In genomic region chr11:86931059-86931964, GRCh38 we compare ENCODE assay signal across 18 cellular contexts. TPM values are rescaled to one million over a fixed set of nuclear protein-coding genes. Genes with fewer than 3 reads are reported as not detected.
DNase-seq lines count a peak whose midpoint lies in the region; ATAC-seq, FAIRE-seq and TF ChIP-seq lines count a peak whose summit lies in the region.
"Had no signal": no experiment of that assay in that cellular context is flagged by ENCODE, and none has a peak within 500 bp of the region (broad histone marks: within the 10 kb centered on the region; RNA-seq: fewer than 3 reads in every experiment).

No MANE protein-coding gene starts in this region.

- no peaks in the 10 kb centered on the region for H3K27me3 Mint-ChIP-seq in CD4-positive, alpha-beta T cell

- no peak overlapping the region for H3K4me3 ChIP-seq in right atrium auricular region
- H3K4me3 ChIP-seq in ascending aorta: no peak overlapping the region
- no peak overlapping the region for H3K4me3 ChIP-seq in vagina

- H3K9me3 Mint-ChIP-seq in CD4-positive, alpha-beta T cell: no peaks in the 10 kb centered on the region

- no peak overlapping the region for H3K27ac Mint-ChIP-seq in CD4-positive, alpha-beta T cell
- H3K27ac Mint-ChIP-seq: activated CD8-positive, alpha-beta T cell treated with anti-CD3 and anti-CD28 coated beads, Interleukin-2, amount 10 ng/mL, durations not matched to agents 7 days and 5 days had no signal

- no peak overlapping the region for H3K4me3 Mint-ChIP-seq in CD4-positive, alpha-beta T cell
- H3K4me3 Mint-ChIP-seq: activated CD8-positive, alpha-beta T cell treated with anti-CD3 and anti-CD28 coated beads, Interleukin-2, amount 10 ng/mL, durations not matched to agents 7 days and 5 days had no signal

- H3K4me1 ChIP-seq in right atrium auricular region (peaks cover 0 to 33% of the 10 kb centered on the region in 2 donors), ascending aorta (peaks cover 0 to 43% of the 10 kb centered on the region in 2 donors), vagina (peaks cover 47% of the 10 kb centered on the region)

- TF ChIP-seq POLR2A in vagina (IDR thresholded peaks at IDR 0.05): no peak

- ATAC-seq in Right ventricle myocardium inferior: peak; percentile 39
- no peak for ATAC-seq in CD4-positive, alpha-beta T cell (ENCODE audit: poor library complexity)
- ATAC-seq: activated CD8-positive, alpha-beta T cell treated with anti-CD3 and anti-CD28 coated beads, Interleukin-2, amount 10 ng/mL, durations not matched to agents 7 days and 5 days had no signal

- H3K36me3 ChIP-seq in right atrium auricular region (no peaks in the 10 kb centered on the region), ascending aorta (no peaks in the 10 kb centered on the region), vagina (no peaks in the 10 kb centered on the region)

- FAIRE-seq in HTR-8/SVneo (lab: Jason Lieb, UNC): no peak
- FAIRE-seq: A204.1, GM18507, kidney had no signal

- POLR2A ChIA-PET in CD4-positive, alpha-beta T cell (lab: Charles Lee): no interaction called here

- TF ChIP-seq CTCF in right atrium auricular region (IDR thresholded peaks at IDR 0.05) (no peak), ascending aorta (IDR thresholded peaks at IDR 0.05) (no peak), vagina (IDR thresholded peaks at IDR 0.05) (no peak)
- no peak for TF ChIP-seq CTCF in CD4-positive, alpha-beta T cell (IDR thresholded peaks at IDR 0.05)

- peak overlapping the region in 1 of 2 donors; percentile 21 for H3K27ac ChIP-seq in right atrium auricular region
- H3K27ac ChIP-seq in ascending aorta: peak overlapping the region; percentile 35 to 44
- H3K27ac ChIP-seq in vagina: peak overlapping the region; percentile 64
- H3K27ac ChIP-seq in CD4-positive, alpha-beta T cell (ENCODE audit: low read depth, low read length): no peak overlapping the region

- H3K4me1 Mint-ChIP-seq in CD4-positive, alpha-beta T cell (ENCODE audit: low read depth): no peaks in the 10 kb centered on the region

- intact Hi-C loops in Right ventricle myocardium inferior (cut with DNase I) (no loop called here), ascending aorta (cut with DNase I) (no loop called here), vagina (cut with DNase I) (no loop called here), posterior vena cava (cut with DNase I) (loop anchor here in 1 of 2 donors (10.0 kb wide), 1 partner anchor 353 kb away; no protein-coding TSS in a partner anchor)
- intact Hi-C loops in CD4-positive, alpha-beta T cell (cut with DNase I, micrococcal nuclease): no loop called here

- DNase-seq in Right ventricle myocardium inferior (ENCODE audit: missing footprints) (no peak), right atrium auricular region (ENCODE audit: low spot score) (no peak), ascending aorta (ENCODE audit: low spot score in 2 of 2) (no peak), left kidney (ENCODE audit: low read depth, low spot score) (peak; percentile 55), vagina (ENCODE audit: extremely low spot score in 2 of 2) (no peak), HTR-8/SVneo (ENCODE audit: insufficient read length, low spot score) (no peak), posterior vena cava (ENCODE audit: low spot score) (no peak)
- no peak for DNase-seq in CD4-positive, alpha-beta T cell
- DNase-seq: activated CD8-positive, alpha-beta T cell treated with anti-CD3 and anti-CD28 coated beads, Interleukin-2, amount 10 ng/mL, durations not matched to agents 7 days and 5 days; activated effector memory CD4-positive, alpha-beta T cell treated with Interleukin-2 at 50 U/mL for 16 hours; effector memory CD4-positive, alpha-beta T cell; GF-D8; kidney; NCI-H187; stimulated activated CD4-positive, alpha-beta T cell treated with anti-CD3 and anti-CD28 coated beads, Interleukin-4, amount 100 ng/mL, for 24 hours; stimulated activated naive CD4-positive, alpha-beta T cell had no signal

- CTCF ChIA-PET in CD4-positive, alpha-beta T cell (lab: Charles Lee): no interaction called here

- H3K9me3 ChIP-seq in right atrium auricular region (no peaks in the 10 kb centered on the region), ascending aorta (no peaks in the 10 kb centered on the region), vagina (no peaks in the 10 kb centered on the region)
- no peaks in the 10 kb centered on the region for H3K9me3 ChIP-seq in CD4-positive, alpha-beta T cell (ENCODE audit: control insufficient read depth, low read length)

- H3K36me3 Mint-ChIP-seq in CD4-positive, alpha-beta T cell (ENCODE audit: low read depth): no peaks in the 10 kb centered on the region

- H3K27me3 ChIP-seq in right atrium auricular region (no peaks in the 10 kb centered on the region), ascending aorta (no peaks in the 10 kb centered on the region), vagina (no peaks in the 10 kb centered on the region)
- H3K27me3 ChIP-seq in CD4-positive, alpha-beta T cell (ENCODE audit: control insufficient read depth, insufficient read depth, low read length): no peaks in the 10 kb centered on the region

RNA-seq across cellular contexts. Expression of gene FZD4, which starts 23.9 kb away (rescaled TPM):
- total RNA-seq in Right ventricle myocardium inferior (31.3 TPM), right atrium auricular region (10 to 100 TPM; 22.6 to 32.5 TPM), ascending aorta (124 TPM), vagina (47.1 TPM), posterior vena cava (10 to 100 TPM; 42.4 to 49.1 TPM)
- not detected for total RNA-seq in CD4-positive, alpha-beta T cell
- total RNA-seq: activated CD8-positive, alpha-beta T cell treated with anti-CD3 and anti-CD28 coated beads, Interleukin-2, amount 10 ng/mL, durations not matched to agents 7 days and 5 days had no signal

Comparison
In these comparisons a context has a peak if more than half of its experiments do, and no peak if none do; other contexts are left out.
1. RNA of gene FZD4, which starts 23.9 kb away (total RNA-seq): 124 TPM in ascending aorta (single experiment), 42.4 to 49.1 TPM in posterior vena cava, 47.1 TPM in vagina (single experiment), 22.6 to 32.5 TPM in right atrium auricular region and 31.3 TPM in Right ventricle myocardium inferior (single experiment); not detected in CD4-positive, alpha-beta T cell; every median in the first group is over 10 times any median in the second.